Comparison of ENCODE assay signal across 14 cellular contexts in the genomic region with DNA sequence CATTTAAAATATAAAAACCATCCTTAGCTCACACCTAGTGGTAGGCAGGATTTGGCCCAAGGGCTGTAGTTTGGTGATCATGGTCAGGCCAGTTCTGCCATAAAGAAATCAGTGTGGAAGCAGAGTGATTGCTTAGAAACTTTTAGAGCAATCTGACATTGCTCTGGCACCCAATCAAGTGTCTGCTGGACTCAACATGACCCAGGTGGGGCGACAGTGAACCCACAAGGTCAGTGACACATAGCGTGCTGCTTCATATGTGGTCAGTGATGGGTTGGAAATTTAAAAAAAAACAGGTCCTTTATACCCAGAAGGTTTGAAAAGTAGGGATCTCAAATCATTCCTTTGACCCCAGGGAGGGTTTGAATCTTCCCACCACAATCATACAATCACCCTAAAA.
A peak's percentile ranks its signal among the peaks of the same experiment; 100 is the strongest.
DNase-seq lines count a peak whose midpoint lies in the region; ATAC-seq, FAIRE-seq and TF ChIP-seq lines count a peak whose summit lies in the region.
"Had no signal": no experiment of that assay in that cellular context is flagged by ENCODE, and none has a peak within 500 bp of the region (broad histone marks: within the 10 kb centered on the region; RNA-seq: fewer than 3 reads in every experiment).

No MANE protein-coding gene starts in this region.

- H2BK20ac ChIP-seq in H1 (ENCODE audit: low read length) = no peak overlapping the region

- no peak overlapping the region for H2BK120ac ChIP-seq in H1 (replicated peaks; ENCODE audit: low read depth, low read length)

- no peak overlapping the region for H2AK5ac ChIP-seq in H1 (ENCODE audit: low read depth, low read length)

- H3K4me1 ChIP-seq in H1 (replicated peaks in 1 of 4; ENCODE audit: control insufficient read depth in 3 of 4, insufficient read depth in 4 of 4, low read length in 3 of 4) (peaks cover 0 to 6% (median 4%) of the 10 kb centered on the region in 4 experiments; a peak in 4 of 7 replicates), mucosa of stomach (ENCODE audit: control insufficient read depth, insufficient read depth, low read length) (peaks cover 11% of the 10 kb centered on the region), transverse colon (peaks cover 12 to 38% (median 17%) of the 10 kb centered on the region in 4 donors)

- H3K36me3 ChIP-seq in H1 (ENCODE audit: control insufficient read depth in 2 of 4, insufficient read depth in 4 of 4, low read length in 3 of 4) = no peaks in the 10 kb centered on the region
- no peaks in the 10 kb centered on the region for H3K36me3 ChIP-seq in mucosa of stomach (ENCODE audit: control insufficient read depth, insufficient read depth, low read length)
- H3K36me3 ChIP-seq in transverse colon = no peaks in the 10 kb centered on the region
- H3K36me3 ChIP-seq: cardiac muscle cell had no signal

- no peaks in the 10 kb centered on the region for H4K20me1 ChIP-seq in H1 (replicated peaks in 1 of 2; ENCODE audit: control insufficient read depth in 1 of 2, insufficient read depth in 2 of 2, low read length in 2 of 2)

- no peak overlapping the region for H3K23ac ChIP-seq in H1 (ENCODE audit: insufficient read length)

- H3K23me2 ChIP-seq in H1 (ENCODE audit: low read depth, low read length) = no peaks in the 10 kb centered on the region

- no peak overlapping the region for H2BK5ac ChIP-seq in H1 (ENCODE audit: low read depth, low read length)

- H4K91ac ChIP-seq in H1 (replicated peaks; ENCODE audit: insufficient read length, low read length) = no peak overlapping the region

- no peak overlapping the region for H3K4me2 ChIP-seq in H1 (ENCODE audit: insufficient read depth in 1 of 2, low read depth in 2 of 2, low read length in 2 of 2)

- H4K5ac ChIP-seq in H1 (ENCODE audit: insufficient read length, low read depth, low read length) = no peak overlapping the region

- in situ Hi-C loops in transverse colon (cut with MboI; ENCODE audit: low pct_ligation_motif_present in 1 of 4, low pct_unique_long_range_greater_than_20kb in 1 of 4, low sequenced_read_pairs in 3 of 4) = no loop called here

- H2BK12ac ChIP-seq in H1 (ENCODE audit: low read depth, low read length) = no peak overlapping the region

- H3K14ac ChIP-seq in H1 (ENCODE audit: insufficient read length) = no peak overlapping the region

- TF ChIP-seq POLR2A in H1 (IDR thresholded peaks at IDR 0.05; ENCODE audit: control extremely low read depth in 1 of 2, low read depth in 2 of 2, low read length in 2 of 2) (no peak), transverse colon (IDR thresholded peaks at IDR 0.05) (no peak)

- no peak; a peak in 1 of 4 replicates for TF ChIP-seq RAD21 in H1 (IDR thresholded peaks at IDR 0.05 in 1 of 2, conservative IDR thresholded peaks at IDR 0.05 in 1 of 2; ENCODE audit: low read depth in 2 of 2, low read length in 2 of 2)

- no peaks in the 10 kb centered on the region for H3K79me1 ChIP-seq in H1 (ENCODE audit: low read depth, low read length)

- no peak overlapping the region for H3K4ac ChIP-seq in H1 (replicated peaks; ENCODE audit: insufficient read length, low read depth, low read length)

- no peak overlapping the region for H4K8ac ChIP-seq in H1 (ENCODE audit: extremely low read depth, insufficient read depth, low read length)

- POLR2A ChIA-PET in H1 (lab: Charles Lee; ENCODE audit: partially characterized antibody) = no interaction called here

- FAIRE-seq in H1 (lab: Jason Lieb, UNC) = no peak
- FAIRE-seq: GM18507 had no signal

- no peaks in the 10 kb centered on the region for H3K9me3 ChIP-seq in H1 (ENCODE audit: insufficient read depth in 2 of 2, low read depth in 1 of 2, low read length in 1 of 2)
- H3K9me3 ChIP-seq in mucosa of stomach (ENCODE audit: control insufficient read depth, low read length) = no peaks in the 10 kb centered on the region
- H3K9me3 ChIP-seq in transverse colon = no peaks in the 10 kb centered on the region

- H3K27ac ChIP-seq in H1 (ENCODE audit: low read depth, low read length) = no peak overlapping the region
- H3K27ac ChIP-seq in transverse colon = peak overlapping the region; percentile 66 to 72 (median 69)
- H3K27ac ChIP-seq: cardiac muscle cell, VCaP had no signal

- H2BK15ac ChIP-seq in H1 (ENCODE audit: low read length) = no peak overlapping the region

- H3K18ac ChIP-seq in H1 (ENCODE audit: extremely low read depth, low read length) = 0 out of 2 replicates have a peak overlapping the region, but pooled peaks have one; percentile 20

- ATAC-seq in HG02973 (IDR thresholded peaks at IDR 0.05; ENCODE audit: unreplicated experiment) = no peak
- ATAC-seq in HG03108 (IDR thresholded peaks at IDR 0.05; ENCODE audit: unreplicated experiment) = no peak
- ATAC-seq: CD8-positive, alpha-beta T cell had no signal

- TF ChIP-seq EP300 in H1 (IDR thresholded peaks at IDR 0.05; ENCODE audit: borderline replicate concordance in 1 of 2, low read depth in 2 of 2, low read length in 2 of 2) (no peak), transverse colon (IDR thresholded peaks at IDR 0.05; ENCODE audit: low read depth) (no peak)

- 66% methylated on average over 2 of the region's 2 CpGs; no CpG with 5 or more reads in 1 of the 2 experiments for WGBS in H1 (ENCODE audit: extremely low coverage in 1 of 2, insufficient coverage in 1 of 2, insufficient read length in 1 of 2, insufficient replicate concordance in 2 of 2, low coverage in 1 of 2, low lambda C conversion rate in 2 of 2, missing lambda C conversion rate in 1 of 2), 2 experiments
- WGBS in transverse colon (ENCODE audit: low coverage in 1 of 2), 2 donors = 45 to 47% methylated on average over 2 of the region's 2 CpGs

- no peak overlapping the region for H3K4me3 ChIP-seq in H1 (ENCODE audit: extremely low read depth in 1 of 4, insufficient read depth in 2 of 4, low read depth in 3 of 4, low read length in 4 of 4)
- H3K4me3 ChIP-seq in mucosa of stomach (ENCODE audit: low read length) = no peak overlapping the region
- H3K4me3 ChIP-seq in transverse colon = no peak overlapping the region
- H3K4me3 ChIP-seq: cardiac muscle cell had no signal

- DNase-seq in LHCN-M2 (ENCODE audit: low read depth) (peak; percentile 29), H1 (ENCODE audit: low read depth in 1 of 2, low spot score in 2 of 2) (no peak), transverse colon (no peak)
- DNase-seq in stimulated activated CD4-positive, alpha-beta T cell treated with anti-CD3 and anti-CD28 coated beads, Interleukin-2, amount 100 ng/mL, for 24 hours = no peak
- DNase-seq: activated naive CD4-positive, alpha-beta T cell treated with Interleukin-2 at 50 U/mL for 16 hours; CD8-positive, alpha-beta T cell; hippocampal formation; NCI-H1105 treated with DMSO at 0.1 percent for 48 hours had no signal

- H2AFZ ChIP-seq in H1 (ENCODE audit: low read length) = no peak overlapping the region

- H3K79me2 ChIP-seq in H1 (ENCODE audit: control insufficient read depth in 1 of 2, insufficient read depth in 2 of 2, low read length in 2 of 2) = no peaks in the 10 kb centered on the region

- intact Hi-C loops in transverse colon (cut with DNase I; ENCODE audit: low total_unique reads) = no loop called here

- H3K27me3 ChIP-seq in H1 (replicated peaks in 1 of 4; ENCODE audit: control insufficient read depth in 3 of 4, extremely low read depth in 1 of 4, insufficient read depth in 3 of 4, low read length in 3 of 4) = no peaks in the 10 kb centered on the region
- H3K27me3 ChIP-seq in mucosa of stomach (ENCODE audit: control insufficient read depth, insufficient read depth, low read length) = no peaks in the 10 kb centered on the region
- no peaks in the 10 kb centered on the region for H3K27me3 ChIP-seq in transverse colon
- H3K27me3 ChIP-seq: cardiac muscle cell had no signal

- CTCF ChIA-PET in H1 (lab: Charles Lee; ENCODE audit: partially characterized antibody) = interaction anchor here (0.7 to 2.6 kb wide), 4 partner anchors 10 to 194 kb away, joined by 3 to 11 read pairs (median 3); no protein-coding TSS in a partner anchor

- H3K56ac ChIP-seq in H1 (replicated peaks; ENCODE audit: insufficient read length, low read depth, low read length) = no peak overlapping the region

- TF ChIP-seq CTCF in H1 (IDR thresholded peaks at IDR 0.05; ENCODE audit: control extremely low read depth in 1 of 3, insufficient read depth in 1 of 3, low read depth in 1 of 3, low read length in 3 of 3) = no peak
- TF ChIP-seq CTCF in transverse colon (IDR thresholded peaks at IDR 0.05) = no peak

- H3K9ac ChIP-seq in H1 (replicated peaks in 1 of 4; ENCODE audit: extremely low read depth in 1 of 4, low read depth in 3 of 4, low read length in 3 of 4) (no peak overlapping the region), mucosa of stomach (ENCODE audit: low read length) (peak overlapping the region; percentile 1)

TF ChIP-seq in H1, 55 proteins besides CTCF, POLR2A, EP300 and RAD21 (continues in another document):
- TF ChIP-seq SIRT6 (IDR thresholded peaks at IDR 0.05; ENCODE audit: low read length) (no peak), HDAC6 (IDR thresholded peaks at IDR 0.05; ENCODE audit: low read depth, low read length) (no peak), SIN3A (conservative IDR thresholded peaks at IDR 0.05 in 1 of 2, IDR thresholded peaks at IDR 0.05 in 1 of 2; ENCODE audit: low read depth in 1 of 2, low read length in 2 of 2) (no peak), HDAC2 (IDR thresholded peaks at IDR 0.05; ENCODE audit: borderline replicate concordance in 1 of 2, low read depth in 2 of 2, low read length in 2 of 2) (no peak), GTF2F1 (IDR thresholded peaks at IDR 0.05; ENCODE audit: borderline replicate concordance, low read depth, low read length) (no peak), RXRA (IDR thresholded peaks at IDR 0.05; ENCODE audit: insufficient read depth, low read depth, low read length) (no peak), CEBPB (IDR thresholded peaks at IDR 0.05; ENCODE audit: low read depth, low read length) (no peak), BACH1 (IDR thresholded peaks at IDR 0.05; ENCODE audit: low read length) (no peak), SP2 (IDR thresholded peaks at IDR 0.05; ENCODE audit: low read length) (no peak), PHF8 (conservative IDR thresholded peaks at IDR 0.05; ENCODE audit: low read depth, low read length) (no peak), KDM4A (IDR thresholded peaks at IDR 0.05; ENCODE audit: low read depth, low read length, severe bottlenecking) (no peak), RNF2 (IDR thresholded peaks at IDR 0.05; ENCODE audit: borderline replicate concordance, low read depth, low read length, missing control alignments, poor library complexity, severe bottlenecking) (no peak), SP1 (IDR thresholded peaks at IDR 0.05; ENCODE audit: low read depth, low read length) (no peak), NANOG (IDR thresholded peaks at IDR 0.05; ENCODE audit: insufficient read depth, low read depth, low read length, poor library complexity, severe bottlenecking) (no peak), CTBP2 (IDR thresholded peaks at IDR 0.05; ENCODE audit: borderline replicate concordance, insufficient read depth, insufficient read length, low read length) (no peak)
- TF ChIP-seq, protein P1, sequence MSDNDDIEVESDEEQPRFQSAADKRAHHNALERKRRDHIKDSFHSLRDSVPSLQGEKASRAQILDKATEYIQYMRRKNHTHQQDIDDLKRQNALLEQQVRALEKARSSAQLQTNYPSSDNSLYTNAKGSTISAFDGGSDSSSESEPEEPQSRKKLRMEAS (IDR thresholded peaks at IDR 0.05) = no peak
